In the genomic region with DNA sequence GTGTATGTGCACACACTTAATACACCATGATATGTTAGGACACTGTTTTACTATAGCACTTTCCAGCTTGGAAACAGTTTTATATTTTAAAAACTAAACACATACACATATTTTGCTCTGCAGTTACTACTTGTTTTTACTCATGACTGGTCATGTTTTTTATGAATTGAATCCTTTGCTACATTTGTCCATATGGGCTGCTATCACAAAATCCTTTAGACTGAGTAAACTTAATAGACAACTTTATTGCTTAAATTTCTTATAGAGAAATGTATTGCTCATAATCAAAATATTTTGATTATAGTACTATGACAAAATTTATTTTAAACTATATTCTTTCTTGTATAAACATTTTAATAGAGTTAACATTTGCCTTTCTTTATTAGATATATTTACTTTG, we compare ENCODE assay signal across 18 cellular contexts.
A peak's percentile ranks its signal among the peaks of the same experiment; 100 is the strongest.
DNase-seq lines count a peak whose midpoint lies in the region; ATAC-seq, FAIRE-seq and TF ChIP-seq lines count a peak whose summit lies in the region.
"Had no signal": no experiment of that assay in that cellular context is flagged by ENCODE, and none has a peak within 500 bp of the region (broad histone marks: within the 10 kb centered on the region; RNA-seq: fewer than 3 reads in every experiment).

No MANE protein-coding gene starts in this region.

- no peak for DNase-seq in RCC 7860 (ENCODE audit: low spot score)
- no peak for DNase-seq in heart right ventricle
- no peak for DNase-seq in stimulated activated naive CD4-positive, alpha-beta T cell (lab: John Stamatoyannopoulos, UW)
- DNase-seq in T-cell, result no peak
- DNase-seq: 8988T; C1 segment of cervical spinal cord; Calu3; CD4-positive, alpha-beta memory T cell; COR-L47; DMS53; DMS79 treated with DMSO at 0.1 percent for 48 hours; H9 had no signal

- FAIRE-seq in G401.6 (lab: Jason Lieb, UNC) (peak; percentile 82), RCC 7860 (lab: Jason Lieb, UNC) (peak; percentile 35), islet of Langerhans (lab: Jason Lieb, UNC) (peak; percentile 91)
- FAIRE-seq: GM12892 had no signal

- H3K4me3 ChIP-seq in heart right ventricle, result no peak overlapping the region
- H3K4me3 ChIP-seq: GM23338 had no signal

- no peaks in the 10 kb centered on the region for H3K27me3 Mint-ChIP-seq in T-cell
- H3K27me3 Mint-ChIP-seq: CD4-positive, alpha-beta memory T cell had no signal

- intact Hi-C loops in heart right ventricle (cut with DNase I), result no loop called here

- H3K27ac ChIP-seq in heart right ventricle, result no peak overlapping the region

- H3K36me3 Mint-ChIP-seq in T-cell, result no peaks in the 10 kb centered on the region
- H3K36me3 Mint-ChIP-seq: CD4-positive, alpha-beta memory T cell had no signal

- TF ChIP-seq CTCF in heart right ventricle (IDR thresholded peaks at IDR 0.05), result no peak

- POLR2A ChIA-PET in T-cell (lab: Charles Lee), result no interaction called here

- no peaks in the 10 kb centered on the region for H3K36me3 ChIP-seq in heart right ventricle

- no peaks in the 10 kb centered on the region for H3K4me1 Mint-ChIP-seq in T-cell
- H3K4me1 Mint-ChIP-seq: CD4-positive, alpha-beta memory T cell; GM23338; H9 had no signal

- CTCF ChIA-PET in T-cell (lab: Charles Lee), result no interaction called here

- H3K4me3 Mint-ChIP-seq in T-cell, result no peak overlapping the region
- H3K4me3 Mint-ChIP-seq: CD4-positive, alpha-beta memory T cell; GM23338; H9 had no signal

- ATAC-seq in heart right ventricle, result no peak
- no peak for ATAC-seq in HG02763 (IDR thresholded peaks at IDR 0.05; ENCODE audit: unreplicated experiment)
- ATAC-seq in T-cell (replicated peaks in 1 of 4), result no peak
- ATAC-seq: GM23338, HCT116 had no signal

- peaks cover 0 to 22% (median 10%) of the 10 kb centered on the region in 11 donors for H3K9me3 ChIP-seq in heart right ventricle

- no peak overlapping the region for H3K27ac Mint-ChIP-seq in T-cell
- H3K27ac Mint-ChIP-seq: CD4-positive, alpha-beta memory T cell; GM23338; H9 had no signal

- H3K27me3 ChIP-seq in heart right ventricle, result no peaks in the 10 kb centered on the region

- no peaks in the 10 kb centered on the region for H3K4me1 ChIP-seq in heart right ventricle

- peaks cover 0 to 4% (median 0%) of the 10 kb centered on the region in 3 donors for H3K9me3 Mint-ChIP-seq in T-cell
